ENCODE assay signal across 8 cellular contexts in the genomic region with DNA sequence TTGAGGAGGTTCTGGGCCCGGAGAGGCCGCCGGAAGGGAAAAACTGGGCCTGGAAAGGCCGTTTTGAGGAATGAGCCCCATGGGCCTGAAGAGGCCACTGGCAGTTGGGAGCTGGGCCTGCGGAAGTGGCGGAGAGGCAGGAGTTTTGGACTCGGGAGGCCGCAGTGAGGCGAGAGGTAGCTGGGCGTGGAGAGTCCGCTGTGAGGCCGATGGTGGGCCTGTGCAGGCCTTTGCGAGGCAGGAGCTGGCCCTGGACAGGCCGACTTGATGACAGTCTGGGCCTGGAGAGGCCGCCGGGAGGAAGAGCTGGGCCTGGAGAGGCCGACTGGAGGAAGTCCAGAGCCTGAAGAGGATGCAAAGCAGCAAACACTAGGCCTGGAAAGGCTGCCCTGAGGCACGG.
"Had no signal": no experiment of that assay in that cellular context is flagged by ENCODE, and none has a peak within 500 bp of the region (broad histone marks: within the 10 kb centered on the region; RNA-seq: fewer than 3 reads in every experiment).

No MANE protein-coding gene starts in this region.

- H3K36me3 ChIP-seq: HAP-1 had no signal

- H3K4me3 ChIP-seq: GM23248, GM23338, HAP-1 had no signal

- H3K27ac ChIP-seq: GM23248 had no signal

- DNase-seq: GM23248, GOT3, H7, H9, HCEC 1CT, HFFc6 had no signal

- H3K4me1 ChIP-seq: HAP-1 had no signal
